Comparison of ENCODE assay signal across 1 cellular context in the genomic region with DNA sequence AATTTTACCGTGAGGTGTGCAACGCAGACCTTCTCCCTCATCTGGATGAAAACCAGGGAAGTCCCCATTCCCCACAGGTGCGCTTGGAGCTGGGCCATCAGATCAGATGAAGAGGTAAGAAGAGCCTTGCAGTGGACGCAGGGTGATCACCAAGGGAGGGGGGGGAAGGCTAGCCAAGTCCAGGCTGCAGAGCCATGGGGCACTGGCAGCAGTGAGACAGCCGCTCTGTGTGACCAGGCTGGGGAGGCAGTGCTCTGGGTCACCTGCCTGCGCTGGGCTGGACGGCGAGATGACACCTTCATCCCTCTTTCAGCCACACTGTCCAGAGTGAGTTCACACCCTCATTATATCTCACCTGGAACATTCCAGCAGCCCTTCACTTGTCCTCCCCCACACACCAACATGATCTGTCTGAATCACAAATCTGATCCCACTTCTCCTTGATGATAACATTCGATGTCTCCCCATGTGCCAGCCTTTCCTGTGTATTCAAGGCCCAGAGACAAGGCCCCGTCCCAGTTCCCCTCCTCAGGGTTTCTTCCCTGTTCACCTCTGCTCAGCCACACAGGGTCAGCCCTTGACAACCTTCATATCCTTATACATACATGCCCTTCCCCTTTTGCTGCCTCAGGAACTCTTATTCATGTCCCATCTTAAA.
TF ChIP-seq lines count a peak whose summit lies in the region.

No MANE protein-coding gene starts in this region.

TF ChIP-seq in HepG2, 621 proteins besides CTCF, POLR2A, EP300 and RAD21:
- TF ChIP-seq NR1H2 (CRISPR knock-in tag; IDR thresholded peaks at IDR 0.05; ENCODE audit: borderline replicate concordance, low read depth) (no peak), SP140L (CRISPR knock-in tag; IDR thresholded peaks at IDR 0.05; ENCODE audit: borderline replicate concordance) (no peak), MYNN (CRISPR knock-in tag; IDR thresholded peaks at IDR 0.05; ENCODE audit: low read depth) (no peak), ZNF232 (CRISPR knock-in tag; IDR thresholded peaks at IDR 0.05; ENCODE audit: borderline replicate concordance) (no peak), MLLT10 (CRISPR knock-in tag; IDR thresholded peaks at IDR 0.05) (no peak), ZNF891 (CRISPR knock-in tag; IDR thresholded peaks at IDR 0.05) (no peak), ZBTB38 (CRISPR knock-in tag; IDR thresholded peaks at IDR 0.05) (no peak), HMGA1 (CRISPR knock-in tag; conservative IDR thresholded peaks at IDR 0.05) (no peak), FOXO1 (CRISPR knock-in tag; IDR thresholded peaks at IDR 0.05) (no peak)
- TF ChIP-seq, protein P1, sequence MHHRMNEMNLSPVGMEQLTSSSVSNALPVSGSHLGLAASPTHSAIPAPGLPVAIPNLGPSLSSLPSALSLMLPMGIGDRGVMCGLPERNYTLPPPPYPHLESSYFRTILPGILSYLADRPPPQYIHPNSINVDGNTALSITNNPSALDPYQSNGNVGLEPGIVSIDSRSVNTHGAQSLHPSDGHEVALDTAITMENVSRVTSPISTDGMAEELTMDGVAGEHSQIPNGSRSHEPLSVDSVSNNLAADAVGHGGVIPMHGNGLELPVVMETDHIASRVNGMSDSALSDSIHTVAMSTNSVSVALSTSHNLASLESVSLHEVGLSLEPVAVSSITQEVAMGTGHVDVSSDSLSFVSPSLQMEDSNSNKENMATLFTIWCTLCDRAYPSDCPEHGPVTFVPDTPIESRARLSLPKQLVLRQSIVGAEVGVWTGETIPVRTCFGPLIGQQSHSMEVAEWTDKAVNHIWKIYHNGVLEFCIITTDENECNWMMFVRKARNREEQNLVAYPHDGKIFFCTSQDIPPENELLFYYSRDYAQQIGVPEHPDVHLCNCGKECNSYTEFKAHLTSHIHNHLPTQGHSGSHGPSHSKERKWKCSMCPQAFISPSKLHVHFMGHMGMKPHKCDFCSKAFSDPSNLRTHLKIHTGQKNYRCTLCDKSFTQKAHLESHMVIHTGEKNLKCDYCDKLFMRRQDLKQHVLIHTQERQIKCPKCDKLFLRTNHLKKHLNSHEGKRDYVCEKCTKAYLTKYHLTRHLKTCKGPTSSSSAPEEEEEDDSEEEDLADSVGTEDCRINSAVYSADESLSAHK (CRISPR knock-in tag; IDR thresholded peaks at IDR 0.05; ENCODE audit: borderline replicate concordance): no peak
- TF ChIP-seq, protein P2, sequence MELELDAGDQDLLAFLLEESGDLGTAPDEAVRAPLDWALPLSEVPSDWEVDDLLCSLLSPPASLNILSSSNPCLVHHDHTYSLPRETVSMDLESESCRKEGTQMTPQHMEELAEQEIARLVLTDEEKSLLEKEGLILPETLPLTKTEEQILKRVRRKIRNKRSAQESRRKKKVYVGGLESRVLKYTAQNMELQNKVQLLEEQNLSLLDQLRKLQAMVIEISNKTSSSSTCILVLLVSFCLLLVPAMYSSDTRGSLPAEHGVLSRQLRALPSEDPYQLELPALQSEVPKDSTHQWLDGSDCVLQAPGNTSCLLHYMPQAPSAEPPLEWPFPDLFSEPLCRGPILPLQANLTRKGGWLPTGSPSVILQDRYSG (CRISPR knock-in tag; IDR thresholded peaks at IDR 0.05): no peak
- TF ChIP-seq, protein P3, sequence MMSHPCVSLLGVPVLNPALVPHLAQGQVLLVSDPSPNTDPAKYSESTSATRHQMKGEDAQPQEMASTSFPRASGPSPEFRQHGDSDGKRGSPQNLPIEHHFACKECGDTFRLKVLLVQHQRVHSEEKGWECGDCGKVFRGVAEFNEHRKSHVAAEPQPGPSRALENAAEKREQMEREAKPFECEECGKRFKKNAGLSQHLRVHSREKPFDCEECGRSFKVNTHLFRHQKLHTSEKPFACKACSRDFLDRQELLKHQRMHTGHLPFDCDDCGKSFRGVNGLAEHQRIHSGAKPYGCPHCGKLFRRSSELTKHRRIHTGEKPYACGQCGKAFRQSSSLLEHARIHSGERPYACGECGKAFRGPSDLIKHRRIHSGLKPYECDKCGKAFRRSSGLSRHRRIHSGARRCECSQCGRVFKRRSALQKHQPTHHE (CRISPR knock-in tag; IDR thresholded peaks at IDR 0.05; ENCODE audit: borderline replicate concordance): no peak
- TF ChIP-seq, protein P4, sequence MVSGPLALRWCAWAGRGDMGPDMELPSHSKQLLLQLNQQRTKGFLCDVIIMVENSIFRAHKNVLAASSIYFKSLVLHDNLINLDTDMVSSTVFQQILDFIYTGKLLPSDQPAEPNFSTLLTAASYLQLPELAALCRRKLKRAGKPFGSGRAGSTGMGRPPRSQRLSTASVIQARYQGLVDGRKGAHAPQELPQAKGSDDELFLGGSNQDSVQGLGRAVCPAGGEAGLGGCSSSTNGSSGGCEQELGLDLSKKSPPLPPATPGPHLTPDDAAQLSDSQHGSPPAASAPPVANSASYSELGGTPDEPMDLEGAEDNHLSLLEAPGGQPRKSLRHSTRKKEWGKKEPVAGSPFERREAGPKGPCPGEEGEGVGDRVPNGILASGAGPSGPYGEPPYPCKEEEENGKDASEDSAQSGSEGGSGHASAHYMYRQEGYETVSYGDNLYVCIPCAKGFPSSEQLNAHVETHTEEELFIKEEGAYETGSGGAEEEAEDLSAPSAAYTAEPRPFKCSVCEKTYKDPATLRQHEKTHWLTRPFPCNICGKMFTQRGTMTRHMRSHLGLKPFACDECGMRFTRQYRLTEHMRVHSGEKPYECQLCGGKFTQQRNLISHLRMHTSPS (CRISPR knock-in tag; IDR thresholded peaks at IDR 0.05; ENCODE audit: low read depth): no peak
